ENCODE assay signal across 19 cellular contexts in the genomic region with DNA sequence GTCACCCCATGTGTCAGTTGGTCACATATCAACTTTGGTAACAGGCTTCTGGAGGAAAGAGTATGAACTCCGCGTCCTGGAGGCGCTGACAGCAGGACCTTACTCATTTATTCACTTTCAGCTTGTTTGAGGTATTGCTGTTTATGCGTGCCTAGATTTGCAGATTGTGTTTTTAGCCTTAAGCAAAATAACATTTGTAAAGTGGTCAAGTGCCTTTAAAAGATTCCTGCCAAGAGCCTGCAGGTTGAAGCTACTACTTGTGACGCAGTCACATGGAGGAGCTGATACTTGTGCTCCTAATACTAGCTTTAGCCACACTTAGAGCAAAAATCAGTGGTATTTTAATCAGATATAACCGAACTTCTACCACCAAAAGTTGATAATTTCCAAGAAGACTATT.
DNase-seq lines count a peak whose midpoint lies in the region; ATAC-seq and TF ChIP-seq lines count a peak whose summit lies in the region.
"Had no signal": no experiment of that assay in that cellular context is flagged by ENCODE, and none has a peak within 500 bp of the region (broad histone marks: within the 10 kb centered on the region; RNA-seq: fewer than 3 reads in every experiment).

No MANE protein-coding gene starts in this region.

- H3K27ac ChIP-seq in VCaP, result peak overlapping the region; percentile 69
- no peak overlapping the region for H3K27ac ChIP-seq in mesenchymal stem cell (ENCODE audit: low read length, poor library complexity, severe bottlenecking)
- H3K27ac ChIP-seq in thyroid gland, result peak overlapping the region; percentile 83 to 95 (median 94)
- no peak overlapping the region for H3K27ac ChIP-seq in tibial artery
- H3K27ac ChIP-seq: RWPE1, SK-N-MC had no signal

- H2AFZ ChIP-seq in mesenchymal stem cell (ENCODE audit: low read depth, low read length), result no peak overlapping the region
- H2AFZ ChIP-seq: GM23338 had no signal

- H3K27me3 ChIP-seq in mesenchymal stem cell (ENCODE audit: control insufficient read depth in 1 of 2, insufficient read depth in 1 of 2, low read length in 2 of 2) (no peaks in the 10 kb centered on the region), thyroid gland (no peaks in the 10 kb centered on the region), tibial artery (no peaks in the 10 kb centered on the region)

- no peak overlapping the region for H4K8ac ChIP-seq in mesenchymal stem cell (ENCODE audit: low read length)

- no peak overlapping the region for H3K4me3 ChIP-seq in mesenchymal stem cell (ENCODE audit: insufficient read depth in 1 of 2, low read depth in 1 of 2, low read length in 2 of 2)
- no peak overlapping the region for H3K4me3 ChIP-seq in thyroid gland (replicated peaks in 1 of 3)
- H3K4me3 ChIP-seq in tibial artery, result no peak overlapping the region
- H3K4me3 ChIP-seq: GM23338, HAP-1, SK-N-MC had no signal

- H2BK5ac ChIP-seq in mesenchymal stem cell (ENCODE audit: low read depth, low read length, poor library complexity, severe bottlenecking), result no peak overlapping the region

- no peak overlapping the region for H3K18ac ChIP-seq in mesenchymal stem cell (ENCODE audit: low read depth in 1 of 2, low read length in 2 of 2)

- intact Hi-C loops in thyroid gland (cut with DNase I), result no loop called here
- intact Hi-C loops in tibial artery (cut with DNase I; ENCODE audit: low total_unique reads), result no loop called here

- 69% methylated on average over 5 of the region's 6 CpGs for WGBS in mesenchymal stem cell
- WGBS in thyroid gland, 2 donors, result 36 to 52% methylated on average over 6 of the region's 6 CpGs

- no peaks in the 10 kb centered on the region for H3K4me1 ChIP-seq in mesenchymal stem cell (ENCODE audit: control insufficient read depth, insufficient read depth, low read depth, low read length)
- peaks cover 23 to 24% of the 10 kb centered on the region in 2 donors for H3K4me1 ChIP-seq in thyroid gland
- H3K4me1 ChIP-seq in tibial artery, result peaks cover 0 to 3% (median 0%) of the 10 kb centered on the region in 4 donors

- H3K4me2 ChIP-seq in mesenchymal stem cell (ENCODE audit: low read length, poor library complexity, severe bottlenecking), result no peak overlapping the region
- H3K4me2 ChIP-seq: GM23338 had no signal

- H3K14ac ChIP-seq in mesenchymal stem cell (ENCODE audit: low read length in 2 of 2), result no peak overlapping the region

- H2BK120ac ChIP-seq in mesenchymal stem cell (ENCODE audit: low read depth, low read length), result no peak overlapping the region

- no peak overlapping the region for H2AK5ac ChIP-seq in mesenchymal stem cell (ENCODE audit: low read length, severe bottlenecking)

- H3K36me3 ChIP-seq in mesenchymal stem cell (ENCODE audit: control insufficient read depth in 1 of 2, insufficient read depth in 2 of 2, low read depth in 1 of 2, low read length in 2 of 2) (no peaks in the 10 kb centered on the region), thyroid gland (no peaks in the 10 kb centered on the region), tibial artery (no peaks in the 10 kb centered on the region)
- H3K36me3 ChIP-seq: HAP-1 had no signal

- TF ChIP-seq CTCF in VCaP (conservative IDR thresholded peaks at IDR 0.05), result no peak
- peak in 1 of 6 experiments; percentile 25 for TF ChIP-seq CTCF in thyroid gland (IDR thresholded peaks at IDR 0.05)
- no peak for TF ChIP-seq CTCF in tibial artery (IDR thresholded peaks at IDR 0.05)

- H3K9me3 ChIP-seq in mesenchymal stem cell (ENCODE audit: control insufficient read depth, low read length) (no peaks in the 10 kb centered on the region), thyroid gland (no peaks in the 10 kb centered on the region), tibial artery (no peaks in the 10 kb centered on the region)
- H3K9me3 ChIP-seq: HAP-1 had no signal

- no peak overlapping the region for H3K4ac ChIP-seq in mesenchymal stem cell (ENCODE audit: low read depth in 1 of 2, low read length in 2 of 2)

- H3K23ac ChIP-seq in mesenchymal stem cell (ENCODE audit: low read length in 2 of 2), result no peak overlapping the region

- no peak for ATAC-seq in HG02870 (IDR thresholded peaks at IDR 0.05; ENCODE audit: unreplicated experiment)
- ATAC-seq: GM23338 had no signal

- peak; percentile 18 for DNase-seq in ELF-1 (ENCODE audit: low read depth, low spot score)
- peak; percentile 13 for DNase-seq in mesenchymal stem cell
- peak; percentile 69 to 70 for DNase-seq in thyroid gland
- DNase-seq in tibial artery, result no peak
- no peak for DNase-seq in NCI-H226
- DNase-seq: CD4-positive, CD25-positive, alpha-beta regulatory T cell; KG1; NCI-H1092 treated with DMSO at 0.1 percent for 48 hours; NCI-H1436 treated with DMSO at 0.1 percent for 48 hours; NCI-H1930; NCI-H2171 treated with DMSO at 0.1 percent for 48 hours; NCI-H748 treated with DMSO at 0.1 percent for 48 hours; SW 1271 had no signal

- no peaks in the 10 kb centered on the region for H3K79me1 ChIP-seq in mesenchymal stem cell (replicated peaks; ENCODE audit: low read length, poor library complexity, severe bottlenecking)

- H3K9ac ChIP-seq in mesenchymal stem cell (ENCODE audit: low read length), result no peak overlapping the region

- H2BK15ac ChIP-seq in mesenchymal stem cell (ENCODE audit: low read depth, poor library complexity, severe bottlenecking), result no peak overlapping the region

- peak in 1 of 2 donors; percentile 68 for TF ChIP-seq POLR2A in thyroid gland (IDR thresholded peaks at IDR 0.05)

- H2BK12ac ChIP-seq in mesenchymal stem cell (ENCODE audit: low read length in 2 of 2), result no peak overlapping the region

- H4K91ac ChIP-seq in mesenchymal stem cell (ENCODE audit: low read length), result no peak overlapping the region

Comparison
In these comparisons a context has a peak if more than half of its experiments do, and no peak if none do; other contexts are left out.
1. DNase-seq: peak in ELF-1 (single experiment), mesenchymal stem cell (single experiment) and thyroid gland (2 of 2); none in tibial artery (0 of 2) and NCI-H226 (single experiment).
2. H3K27ac ChIP-seq: peak in VCaP (single experiment) and thyroid gland (3 of 3); none in mesenchymal stem cell (single experiment) and tibial artery (0 of 2).